ENCODE assay signal across 8 cellular contexts in the genomic region with DNA sequence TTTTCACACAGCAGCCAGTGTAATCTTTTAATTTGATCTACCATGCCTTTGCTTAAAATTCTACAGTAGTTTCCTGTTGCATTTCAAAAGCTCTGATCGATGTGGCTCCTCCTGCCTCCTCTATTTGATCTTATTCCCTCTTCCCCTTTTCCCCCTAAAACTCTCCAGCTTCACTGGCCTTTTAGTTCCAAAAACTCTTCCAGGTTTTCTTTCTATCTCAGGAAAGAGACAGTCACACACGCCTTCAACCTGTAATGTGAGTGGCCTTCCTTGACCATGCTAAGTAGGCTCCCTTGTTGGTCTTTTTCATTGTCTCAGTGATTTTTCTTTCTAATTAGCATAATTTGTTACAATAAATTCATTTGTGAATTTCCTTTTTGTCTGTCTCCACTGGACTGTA. TPM values are rescaled to one million over a fixed set of nuclear protein-coding genes. Genes with fewer than 3 reads are reported as not detected.
DNase-seq lines count a peak whose midpoint lies in the region; ATAC-seq and TF ChIP-seq lines count a peak whose summit lies in the region.

No MANE protein-coding gene starts in this region.

- peak overlapping the region; percentile 93 for H3K4me3 Mint-ChIP-seq in CD4-positive, alpha-beta T cell
- peak overlapping the region; percentile 87 to 98 (median 97) for H3K4me3 Mint-ChIP-seq in IgD-negative memory B cell
- H3K4me3 Mint-ChIP-seq in central memory CD8-positive, alpha-beta T cell = peak overlapping the region; percentile 80
- H3K4me3 Mint-ChIP-seq in nephron progenitor cell = peak overlapping the region; percentile 97

- H3K9me3 Mint-ChIP-seq in CD4-positive, alpha-beta T cell = peaks cover 3% of the 10 kb centered on the region
- H3K9me3 Mint-ChIP-seq in IgD-negative memory B cell (no peaks in the 10 kb centered on the region), nephron progenitor cell (peaks cover 17% of the 10 kb centered on the region)
- no peaks in the 10 kb centered on the region for H3K9me3 Mint-ChIP-seq in central memory CD8-positive, alpha-beta T cell

- intact Hi-C loops in CD4-positive, alpha-beta T cell (cut with DNase I, micrococcal nuclease) = no loop called here

- no peak overlapping the region for H3K27ac ChIP-seq in CD4-positive, alpha-beta T cell (ENCODE audit: low read depth, low read length)

- TF ChIP-seq CTCF in CD4-positive, alpha-beta T cell (IDR thresholded peaks at IDR 0.05) = no peak
- no peak for TF ChIP-seq CTCF in nephron progenitor cell (IDR thresholded peaks at IDR 0.05)

- peaks cover 33% of the 10 kb centered on the region for H3K27me3 ChIP-seq in CD4-positive, alpha-beta T cell (ENCODE audit: control insufficient read depth, insufficient read depth, low read length)

- H3K36me3 Mint-ChIP-seq in CD4-positive, alpha-beta T cell (ENCODE audit: low read depth) = no peaks in the 10 kb centered on the region
- H3K36me3 Mint-ChIP-seq in IgD-negative memory B cell = no peaks in the 10 kb centered on the region
- no peaks in the 10 kb centered on the region for H3K36me3 Mint-ChIP-seq in central memory CD8-positive, alpha-beta T cell (ENCODE audit: insufficient read depth)
- peaks cover 9% of the 10 kb centered on the region for H3K36me3 Mint-ChIP-seq in nephron progenitor cell (ENCODE audit: low read depth)

- H3K27me3 Mint-ChIP-seq in CD4-positive, alpha-beta T cell = peaks cover 50% of the 10 kb centered on the region
- no peaks in the 10 kb centered on the region for H3K27me3 Mint-ChIP-seq in IgD-negative memory B cell
- H3K27me3 Mint-ChIP-seq in central memory CD8-positive, alpha-beta T cell = peaks cover 83% of the 10 kb centered on the region
- H3K27me3 Mint-ChIP-seq in nephron progenitor cell (ENCODE audit: low read depth, poor library complexity) = peaks cover 2% of the 10 kb centered on the region

- CTCF ChIA-PET in CD4-positive, alpha-beta T cell (lab: Charles Lee) = no interaction called here

- ATAC-seq in CD4-positive, alpha-beta T cell (ENCODE audit: poor library complexity) = no peak
- ATAC-seq in central memory CD8-positive, alpha-beta T cell (replicated peaks; ENCODE audit: extremely low read depth, poor library complexity, severe bottlenecking) = no peak
- no peak for ATAC-seq in GM21723 (IDR thresholded peaks at IDR 0.05; ENCODE audit: unreplicated experiment)
- ATAC-seq in HG02852 (IDR thresholded peaks at IDR 0.05; ENCODE audit: unreplicated experiment) = no peak

- POLR2A ChIA-PET in CD4-positive, alpha-beta T cell (lab: Charles Lee) = no interaction called here

- H3K27ac Mint-ChIP-seq in CD4-positive, alpha-beta T cell = no peak overlapping the region
- H3K27ac Mint-ChIP-seq in IgD-negative memory B cell (peak overlapping the region; percentile 78 to 89 (median 83)), nephron progenitor cell (peak overlapping the region; percentile 46)
- peak overlapping the region; percentile 60 for H3K27ac Mint-ChIP-seq in central memory CD8-positive, alpha-beta T cell (ENCODE audit: low read depth)

- H3K4me1 Mint-ChIP-seq in CD4-positive, alpha-beta T cell (ENCODE audit: low read depth) = peaks cover 14% of the 10 kb centered on the region
- H3K4me1 Mint-ChIP-seq in IgD-negative memory B cell (peaks cover 27 to 36% (median 28%) of the 10 kb centered on the region in 3 donors), nephron progenitor cell (peaks cover 40% of the 10 kb centered on the region)
- H3K4me1 Mint-ChIP-seq in central memory CD8-positive, alpha-beta T cell = peaks cover 19% of the 10 kb centered on the region

- no peaks in the 10 kb centered on the region for H3K9me3 ChIP-seq in CD4-positive, alpha-beta T cell (ENCODE audit: control insufficient read depth, low read length)

- no peak for DNase-seq in CD4-positive, alpha-beta T cell
- no peak for DNase-seq in central memory CD8-positive, alpha-beta T cell (ENCODE audit: low spot score in 2 of 2)
- DNase-seq in nephron progenitor cell (no peak), T-helper 9 cell (no peak)
- DNase-seq in activated CD4-positive, CD25-positive, alpha-beta regulatory T cell (lab: John Stamatoyannopoulos, UW) = no peak

RNA-seq across cellular contexts. Expression of a gene that starts 1.0 kb away (rescaled TPM):
- 1 to 10 TPM; 1.3 to 1.6 TPM for total RNA-seq in CD4-positive, alpha-beta T cell
- 31.2 TPM for polyA plus RNA-seq in IgD-negative memory B cell
